Comparison of ENCODE assay signal across 8 cellular contexts in genomic region chr1:28505406-28506187, GRCh38. TPM values are rescaled to one million over a fixed set of nuclear protein-coding genes. Genes with fewer than 3 reads are reported as not detected.
DNase-seq lines count a peak whose midpoint lies in the region; ATAC-seq, FAIRE-seq and TF ChIP-seq lines count a peak whose summit lies in the region.

RCC1 (plus strand) TSS chr1:28506043; CDS start chr1:28529867, 23,824 bp downstream.

- BruUV-seq in A673 (replicated peaks; lab: Mats Ljungman, UMichigan): TSS peak; percentile 92

- H3K4me3 ChIP-seq in A673 (ENCODE audit: low read depth, low read length, poor library complexity, severe bottlenecking) (peak within 1 kb of the TSS; percentile 85), breast epithelium (peak within 1 kb of the TSS; percentile 64 to 79 (median 64)), iPS-20b (ENCODE audit: low read length) (peak within 1 kb of the TSS; percentile 97), small intestine (ENCODE audit: low read depth in 1 of 2, low read length in 2 of 2) (peak within 1 kb of the TSS; percentile 63 to 82)

- H3K27me3 ChIP-seq in A673 (replicated peaks; ENCODE audit: insufficient read depth, low read depth, low read length, poor library complexity): no peaks in the 10 kb centered on the region
- no peaks in the 10 kb centered on the region for H3K27me3 ChIP-seq in breast epithelium
- no peaks in the 10 kb centered on the region for H3K27me3 ChIP-seq in iPS-20b (ENCODE audit: insufficient read depth, low read length)
- H3K27me3 ChIP-seq in small intestine (ENCODE audit: control insufficient read depth in 2 of 2, insufficient read depth in 2 of 2, low read length in 2 of 2): no peaks in the 10 kb centered on the region

- POLR2A ChIA-PET in A673 (lab: Charles Lee; ENCODE audit: low non-redundant PET): interaction anchor here (0.6 to 1.0 kb wide), 6 partner anchors 68 to 247 kb away, joined by 3 to 6 read pairs (median 4); partner anchors contain the start of gene MED18

- WGBS in small intestine, 3 donors: 0 to 2% (median 1%) methylated on average over 40 to 41 of the region's 41 CpGs

- intact Hi-C loops in A673 (cut with micrococcal nuclease; ENCODE audit: unreplicated experiment): loop anchor here (5.0 kb wide), 1 partner anchor 68 kb away; no protein-coding TSS in a partner anchor
- intact Hi-C loops in breast epithelium (cut with DNase I; ENCODE audit: low total_unique reads): no loop called here

- peak; percentile 99 for DNase-seq in A673 (ENCODE audit: low spot score)
- DNase-seq in NCI-H2196 treated with DMSO at 0.1 percent for 48 hours (lab: John Stamatoyannopoulos, UW; ENCODE audit: unreplicated experiment): peak; percentile 97
- peak; percentile 95 to 98 for DNase-seq in breast epithelium (ENCODE audit: low spot score in 2 of 2)
- DNase-seq in small intestine: peak; percentile 99

- FAIRE-seq in small intestine (lab: Jason Lieb, UNC): no peak

- H3K4me1 ChIP-seq in A673 (ENCODE audit: insufficient read depth, low read length, poor library complexity, severe bottlenecking) (peaks cover 5% of the 10 kb centered on the region), breast epithelium (peaks cover 0 to 34% of the 10 kb centered on the region in 2 donors), iPS-20b (ENCODE audit: insufficient read depth, low read length) (peaks cover 11% of the 10 kb centered on the region), small intestine (ENCODE audit: control insufficient read depth in 2 of 2, insufficient read depth in 1 of 2, low read depth in 1 of 2, low read length in 1 of 2) (peaks cover 4 to 20% of the 10 kb centered on the region in 2 donors)

- peak within 1 kb of the TSS; percentile 100 for H3K9ac ChIP-seq in iPS-20b (ENCODE audit: low read depth, low read length)

- peak within 1 kb of the TSS; percentile 94 for H3K27ac ChIP-seq in A673 (ENCODE audit: low read depth, low read length, poor library complexity, severe bottlenecking)
- peak within 1 kb of the TSS; percentile 96 for H3K27ac ChIP-seq in VCaP
- peak within 1 kb of the TSS; percentile 86 to 89 for H3K27ac ChIP-seq in breast epithelium
- peak within 1 kb of the TSS; percentile 58 for H3K27ac ChIP-seq in iPS-20b (ENCODE audit: low read length)
- H3K27ac ChIP-seq in small intestine (ENCODE audit: low read depth in 1 of 2, low read length in 1 of 2): peak within 1 kb of the TSS; percentile 80 to 93

- H3K36me3 ChIP-seq in A673 (ENCODE audit: insufficient read depth, low read length, poor library complexity, severe bottlenecking) (peaks cover 44% of the 10 kb centered on the region), breast epithelium (no peaks in the 10 kb centered on the region), iPS-20b (ENCODE audit: insufficient read depth, low read depth, low read length) (peaks cover 45% of the 10 kb centered on the region), small intestine (ENCODE audit: control insufficient read depth in 2 of 2, insufficient read depth in 2 of 2, low read length in 2 of 2) (peaks cover 8 to 14% of the 10 kb centered on the region in 2 donors)

- TF ChIP-seq POLR2A in breast epithelium (IDR thresholded peaks at IDR 0.05): peak; percentile 98

- ATAC-seq in GM18868 (IDR thresholded peaks at IDR 0.05; ENCODE audit: unreplicated experiment) (peak; percentile 82), HG03108 (IDR thresholded peaks at IDR 0.05; ENCODE audit: unreplicated experiment) (peak; percentile 77)

- H3K9me3 ChIP-seq in A673 (ENCODE audit: low read depth, low read length, poor library complexity, severe bottlenecking): no peaks in the 10 kb centered on the region
- no peaks in the 10 kb centered on the region for H3K9me3 ChIP-seq in breast epithelium
- H3K9me3 ChIP-seq in iPS-20b (ENCODE audit: insufficient read depth, low read depth, low read length): peaks cover 4% of the 10 kb centered on the region; the same call in 1 of the 2 replicates
- no peaks in the 10 kb centered on the region for H3K9me3 ChIP-seq in small intestine (ENCODE audit: control insufficient read depth, low read depth)

- CTCF ChIA-PET in A673 (lab: Charles Lee): no interaction called here

- TF ChIP-seq CTCF in A673 (conservative IDR thresholded peaks at IDR 0.05; ENCODE audit: low read depth, low read length): no peak
- TF ChIP-seq CTCF in VCaP (conservative IDR thresholded peaks at IDR 0.05): no peak
- no peak for TF ChIP-seq CTCF in breast epithelium (IDR thresholded peaks at IDR 0.05)

RNA-seq across cellular contexts. Expression of gene RCC1, which starts in this region (rescaled TPM):
- total RNA-seq in A673 (2021) (111 and 125 TPM in 2 replicates), breast epithelium (10 to 100 TPM; 15.7 to 44.9 (median 40.1) TPM)
- 10 to 100 TPM; 31.1 to 69.5 (median 33.3) TPM for polyA plus RNA-seq in small intestine

Comparison
In these comparisons a context has a peak if more than half of its experiments do, and no peak if none do; other contexts are left out.
1. Peak in every context shown above with its lines: DNase-seq, ATAC-seq, H3K4me3 ChIP-seq and H3K27ac ChIP-seq.